Comparison of ENCODE assay signal across 10 cellular contexts in the genomic region with DNA sequence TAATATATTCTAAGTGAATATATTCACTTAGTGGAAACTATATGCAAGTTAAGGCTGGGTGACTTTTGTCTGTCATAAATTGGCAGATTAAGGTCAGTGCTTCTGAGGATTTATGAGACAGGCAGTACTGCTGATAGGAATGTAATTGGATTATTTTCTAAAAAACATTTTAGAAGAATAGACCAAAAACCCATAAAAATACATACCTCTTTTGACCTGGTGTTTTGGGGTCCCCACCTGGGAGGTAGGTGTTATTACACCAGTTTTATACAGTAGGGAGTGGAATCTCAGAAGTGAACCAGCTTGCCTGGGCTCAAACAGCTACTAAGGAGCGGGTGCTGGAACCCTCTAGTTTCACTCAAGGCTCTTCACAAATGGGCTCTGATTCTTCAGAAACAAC. TPM values are rescaled to one million over a fixed set of nuclear protein-coding genes. Genes with fewer than 3 reads are reported as not detected.
DNase-seq lines count a peak whose midpoint lies in the region; ATAC-seq and TF ChIP-seq lines count a peak whose summit lies in the region.
"Had no signal": no experiment of that assay in that cellular context is flagged by ENCODE, and none has a peak within 500 bp of the region (broad histone marks: within the 10 kb centered on the region; RNA-seq: fewer than 3 reads in every experiment).

No MANE protein-coding gene starts in this region.

- H3K27ac ChIP-seq in GM23338 (ENCODE audit: low read depth) (no peak overlapping the region), liver (ENCODE audit: low read depth in 1 of 2, low read length in 2 of 2) (no peak overlapping the region), thyroid gland (no peak overlapping the region)
- H3K27ac ChIP-seq: HL-60, prostate gland had no signal

- H3K4me3 ChIP-seq in GM23338 (no peak overlapping the region), liver (ENCODE audit: low read depth in 1 of 3, low read length in 3 of 3) (no peak overlapping the region), thyroid gland (replicated peaks in 1 of 3) (no peak overlapping the region)
- H3K4me3 ChIP-seq: prostate gland had no signal

- H3K79me2 ChIP-seq in GM23338 (replicated peaks; ENCODE audit: insufficient read depth): no peaks in the 10 kb centered on the region

- H3K36me3 ChIP-seq in GM23338 (ENCODE audit: insufficient read depth) (peaks cover 17% of the 10 kb centered on the region), liver (ENCODE audit: control insufficient read depth in 4 of 4, insufficient read depth in 3 of 4, low read depth in 1 of 4, low read length in 3 of 4) (peaks cover 7 to 49% (median 41%) of the 10 kb centered on the region in 4 donors), thyroid gland (peaks cover 24% of the 10 kb centered on the region in 2 donors)

- ATAC-seq in GM23338 (peak; percentile 67), T-helper 17 cell (peak; percentile 80), GM21526 (IDR thresholded peaks at IDR 0.05; ENCODE audit: low FRiP score, unreplicated experiment) (no peak), GM21619 (IDR thresholded peaks at IDR 0.05; ENCODE audit: unreplicated experiment) (no peak)

- intact Hi-C loops in thyroid gland (cut with DNase I): no loop called here

- H3K4me3 Mint-ChIP-seq in GM23338 (no peak overlapping the region), T-helper 17 cell (no peak overlapping the region)

- WGBS in liver: 97% methylated on average over 1 of the region's 1 CpG
- WGBS in thyroid gland, 2 donors: 100% methylated on average over 1 of the region's 1 CpG

- H3K27me3 Mint-ChIP-seq in GM23338 (ENCODE audit: insufficient read depth, low read depth, poor library complexity): no peaks in the 10 kb centered on the region
- H3K27me3 Mint-ChIP-seq in T-helper 17 cell: no peaks in the 10 kb centered on the region

- no peak overlapping the region for H2AFZ ChIP-seq in GM23338

- H3K36me3 Mint-ChIP-seq in GM23338 (ENCODE audit: low read depth) (peaks cover 25% of the 10 kb centered on the region), T-helper 17 cell (ENCODE audit: low read depth) (peaks cover 4% of the 10 kb centered on the region)

- peak; percentile 52 to 56 for TF ChIP-seq RAD21 in liver (IDR thresholded peaks at IDR 0.05)

- H3K27ac Mint-ChIP-seq in GM23338 (no peak overlapping the region), T-helper 17 cell (no peak overlapping the region)

- H3K9me3 ChIP-seq in T-helper 17 cell (ENCODE audit: control insufficient read depth, low read length, poor library complexity, severe bottlenecking) (no peaks in the 10 kb centered on the region), liver (ENCODE audit: control insufficient read depth in 4 of 4, low read length in 3 of 4) (no peaks in the 10 kb centered on the region), thyroid gland (no peaks in the 10 kb centered on the region)
- H3K9me3 ChIP-seq: prostate gland had no signal

- H3K4me2 ChIP-seq in GM23338: no peak overlapping the region

- H3K9me2 ChIP-seq in GM23338 (ENCODE audit: insufficient read depth): no peaks in the 10 kb centered on the region

- H3K9me3 Mint-ChIP-seq in GM23338: peaks cover 8% of the 10 kb centered on the region

- H3K4me1 Mint-ChIP-seq in GM23338 (no peaks in the 10 kb centered on the region), T-helper 17 cell (peaks cover 8% of the 10 kb centered on the region)

- no peak overlapping the region for H3K9ac ChIP-seq in liver (ENCODE audit: low read depth in 1 of 2, low read length in 2 of 2)

- DNase-seq in DMS53 (lab: John Stamatoyannopoulos, UW) (peak; percentile 40), DMS53 treated with DMSO at 0.1 percent for 48 hours (lab: John Stamatoyannopoulos, UW; ENCODE audit: unreplicated experiment) (no peak), GM23338 (ENCODE audit: low spot score) (peak; percentile 56), T-helper 17 cell (no peak), thyroid gland (no peak)

- no peaks in the 10 kb centered on the region for H3F3A ChIP-seq in GM23338 (replicated peaks; ENCODE audit: low read depth)

- no peak for TF ChIP-seq POLR2A in thyroid gland (IDR thresholded peaks at IDR 0.05)

- no peaks in the 10 kb centered on the region for H3K27me3 ChIP-seq in GM23338 (ENCODE audit: insufficient read depth)
- no peaks in the 10 kb centered on the region for H3K27me3 ChIP-seq in liver (ENCODE audit: control insufficient read depth in 4 of 4, insufficient read depth in 4 of 4, low read length in 3 of 4)
- no peaks in the 10 kb centered on the region for H3K27me3 ChIP-seq in thyroid gland

- H4K20me1 ChIP-seq in GM23338 (replicated peaks; ENCODE audit: insufficient read depth): no peaks in the 10 kb centered on the region; the same call in 1 of the 2 replicates

- TF ChIP-seq CTCF in GM23338 (conservative IDR thresholded peaks at IDR 0.05; ENCODE audit: low read depth in 2 of 2) (peak; percentile 46 to 57), liver (IDR thresholded peaks at IDR 0.05; ENCODE audit: low read depth, low read length, missing input control) (peak; percentile 20), thyroid gland (IDR thresholded peaks at IDR 0.05) (peak in 3 of 6 experiments; percentile 3 to 29 (median 26))

- H3K4me1 ChIP-seq in GM23338 (ENCODE audit: insufficient read depth) (no peaks in the 10 kb centered on the region), liver (ENCODE audit: control insufficient read depth in 4 of 4, insufficient read depth in 4 of 4, low read length in 3 of 4) (no peaks in the 10 kb centered on the region), thyroid gland (no peaks in the 10 kb centered on the region)
- H3K4me1 ChIP-seq: prostate gland had no signal

TF ChIP-seq in GM23338, 12 proteins besides CTCF, POLR2A, EP300 and RAD21:
- TF ChIP-seq ZNF114 (CRISPR knock-in tag; IDR thresholded peaks at IDR 0.05): no peak
- no peak for TF ChIP-seq JUNB (IDR thresholded peaks at IDR 0.05; ENCODE audit: unreplicated experiment)
- TF ChIP-seq, protein P1, sequence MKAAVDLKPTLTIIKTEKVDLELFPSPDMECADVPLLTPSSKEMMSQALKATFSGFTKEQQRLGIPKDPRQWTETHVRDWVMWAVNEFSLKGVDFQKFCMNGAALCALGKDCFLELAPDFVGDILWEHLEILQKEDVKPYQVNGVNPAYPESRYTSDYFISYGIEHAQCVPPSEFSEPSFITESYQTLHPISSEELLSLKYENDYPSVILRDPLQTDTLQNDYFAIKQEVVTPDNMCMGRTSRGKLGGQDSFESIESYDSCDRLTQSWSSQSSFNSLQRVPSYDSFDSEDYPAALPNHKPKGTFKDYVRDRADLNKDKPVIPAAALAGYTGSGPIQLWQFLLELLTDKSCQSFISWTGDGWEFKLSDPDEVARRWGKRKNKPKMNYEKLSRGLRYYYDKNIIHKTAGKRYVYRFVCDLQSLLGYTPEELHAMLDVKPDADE (IDR thresholded peaks at IDR 0.05): no peak
- TF ChIP-seq POLR2AphosphoS5 (IDR thresholded peaks at IDR 0.05; ENCODE audit: low read depth): no peak
- no peak for TF ChIP-seq EZH2 (IDR thresholded peaks at IDR 0.05; ENCODE audit: low read depth, unreplicated experiment)

TF ChIP-seq in liver, 16 proteins besides CTCF, POLR2A, EP300 and RAD21 (continues in another document):
- TF ChIP-seq HNF4G (IDR thresholded peaks at IDR 0.05): no peak
- TF ChIP-seq, protein P2, sequence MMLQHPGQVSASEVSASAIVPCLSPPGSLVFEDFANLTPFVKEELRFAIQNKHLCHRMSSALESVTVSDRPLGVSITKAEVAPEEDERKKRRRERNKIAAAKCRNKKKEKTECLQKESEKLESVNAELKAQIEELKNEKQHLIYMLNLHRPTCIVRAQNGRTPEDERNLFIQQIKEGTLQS (IDR thresholded peaks at IDR 0.05): no peak
- no peak for TF ChIP-seq TAF1 (conservative IDR thresholded peaks at IDR 0.05)
- TF ChIP-seq, protein P3, sequence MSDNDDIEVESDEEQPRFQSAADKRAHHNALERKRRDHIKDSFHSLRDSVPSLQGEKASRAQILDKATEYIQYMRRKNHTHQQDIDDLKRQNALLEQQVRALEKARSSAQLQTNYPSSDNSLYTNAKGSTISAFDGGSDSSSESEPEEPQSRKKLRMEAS (IDR thresholded peaks at IDR 0.05): no peak
- TF ChIP-seq FOXA1 (IDR thresholded peaks at IDR 0.05): no peak
- TF ChIP-seq, protein P4, sequence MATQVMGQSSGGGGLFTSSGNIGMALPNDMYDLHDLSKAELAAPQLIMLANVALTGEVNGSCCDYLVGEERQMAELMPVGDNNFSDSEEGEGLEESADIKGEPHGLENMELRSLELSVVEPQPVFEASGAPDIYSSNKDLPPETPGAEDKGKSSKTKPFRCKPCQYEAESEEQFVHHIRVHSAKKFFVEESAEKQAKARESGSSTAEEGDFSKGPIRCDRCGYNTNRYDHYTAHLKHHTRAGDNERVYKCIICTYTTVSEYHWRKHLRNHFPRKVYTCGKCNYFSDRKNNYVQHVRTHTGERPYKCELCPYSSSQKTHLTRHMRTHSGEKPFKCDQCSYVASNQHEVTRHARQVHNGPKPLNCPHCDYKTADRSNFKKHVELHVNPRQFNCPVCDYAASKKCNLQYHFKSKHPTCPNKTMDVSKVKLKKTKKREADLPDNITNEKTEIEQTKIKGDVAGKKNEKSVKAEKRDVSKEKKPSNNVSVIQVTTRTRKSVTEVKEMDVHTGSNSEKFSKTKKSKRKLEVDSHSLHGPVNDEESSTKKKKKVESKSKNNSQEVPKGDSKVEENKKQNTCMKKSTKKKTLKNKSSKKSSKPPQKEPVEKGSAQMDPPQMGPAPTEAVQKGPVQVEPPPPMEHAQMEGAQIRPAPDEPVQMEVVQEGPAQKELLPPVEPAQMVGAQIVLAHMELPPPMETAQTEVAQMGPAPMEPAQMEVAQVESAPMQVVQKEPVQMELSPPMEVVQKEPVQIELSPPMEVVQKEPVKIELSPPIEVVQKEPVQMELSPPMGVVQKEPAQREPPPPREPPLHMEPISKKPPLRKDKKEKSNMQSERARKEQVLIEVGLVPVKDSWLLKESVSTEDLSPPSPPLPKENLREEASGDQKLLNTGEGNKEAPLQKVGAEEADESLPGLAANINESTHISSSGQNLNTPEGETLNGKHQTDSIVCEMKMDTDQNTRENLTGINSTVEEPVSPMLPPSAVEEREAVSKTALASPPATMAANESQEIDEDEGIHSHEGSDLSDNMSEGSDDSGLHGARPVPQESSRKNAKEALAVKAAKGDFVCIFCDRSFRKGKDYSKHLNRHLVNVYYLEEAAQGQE (IDR thresholded peaks at IDR 0.05): no peak
- no peak for TF ChIP-seq EGR1 (IDR thresholded peaks at IDR 0.05; ENCODE audit: low read depth in 2 of 2)
- no peak for TF ChIP-seq FOXA2 (IDR thresholded peaks at IDR 0.05)
- no peak for TF ChIP-seq NR2F2 (IDR thresholded peaks at IDR 0.05)
- no peak for TF ChIP-seq JUND (IDR thresholded peaks at IDR 0.05)
- TF ChIP-seq RXRA (IDR thresholded peaks at IDR 0.05): no peak
- TF ChIP-seq SP1 (IDR thresholded peaks at IDR 0.05): no peak
- no peak for TF ChIP-seq HNF4A (conservative IDR thresholded peaks at IDR 0.05)
- TF ChIP-seq GABPA (IDR thresholded peaks at IDR 0.05 in 1 of 2, conservative IDR thresholded peaks at IDR 0.05 in 1 of 2): no peak

RNA-seq across cellular contexts. Expression of a gene that starts 25.3 kb away (rescaled TPM):
- 15.6 and 23.9 TPM in 2 replicates for total RNA-seq in GM23338 (2014; rRNA removed; shearing (Covaris generic))
- 17.1 and 18.6 TPM in 2 replicates for polyA plus RNA-seq in GM23338 (2016; fragmentation: Nextera tagmentation; extraction: Ambion mirVana)
- 10 to 100 TPM; 42.5 to 50.8 TPM for total RNA-seq in T-helper 17 cell
- total RNA-seq in liver: 100 to 1,000 TPM in 1 of 2 donors, 10 to 100 TPM in 1; 22.8 to 113 TPM
- polyA plus RNA-seq in liver: 10 to 100 TPM; 31.6 to 44.8 TPM
- 10 to 100 TPM; 35.9 to 56.0 (median 45.0) TPM for total RNA-seq in thyroid gland

Comparison
In these comparisons a context has a peak if more than half of its experiments do, and no peak if none do; other contexts are left out.
1. DNase-seq: peak in DMS53 (single experiment) and GM23338 (single experiment); none in DMS53 treated with DMSO at 0.1 percent for 48 hours (single experiment), T-helper 17 cell (0 of 3) and thyroid gland (0 of 2).
2. ATAC-seq: peak in GM23338 (single experiment) and T-helper 17 cell (single experiment); none in GM21526 (single experiment) and GM21619 (single experiment).